In the genomic region with DNA sequence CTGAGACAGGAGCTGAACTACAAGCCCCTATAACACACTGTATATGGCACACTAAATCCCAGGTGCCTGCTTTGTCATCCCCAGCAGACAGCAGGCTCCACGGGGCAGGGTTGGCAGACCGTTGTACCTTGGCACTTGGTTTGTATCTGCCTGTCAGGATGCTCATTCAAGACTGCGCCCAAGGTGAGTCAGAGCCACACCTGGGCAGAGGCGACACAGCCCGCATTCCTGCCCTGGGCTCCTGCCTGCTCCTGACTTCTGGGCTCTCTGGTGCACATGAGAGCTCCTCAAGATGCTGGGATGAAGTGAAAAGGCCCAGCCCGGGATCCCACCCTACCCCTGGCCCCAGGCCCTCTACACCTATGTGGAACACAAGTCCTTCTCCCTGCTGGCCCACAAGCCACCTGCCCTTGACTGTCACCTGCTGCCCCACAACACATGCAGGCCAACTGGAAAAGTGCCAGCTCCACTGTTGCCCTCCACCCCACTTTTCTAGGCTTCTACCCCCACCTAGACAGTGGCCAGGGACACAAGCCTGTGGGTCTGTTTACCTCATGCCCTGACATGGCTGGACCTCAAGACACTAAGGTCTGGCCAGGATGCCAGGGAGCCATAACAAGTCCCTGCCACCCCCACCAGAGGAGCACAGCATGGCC, we compare ENCODE assay signal across 8 cellular contexts. TPM values are rescaled to one million over a fixed set of nuclear protein-coding genes. Genes with fewer than 3 reads are reported as not detected.
DNase-seq lines count a peak whose midpoint lies in the region; ATAC-seq and TF ChIP-seq lines count a peak whose summit lies in the region.

No MANE protein-coding gene starts in this region.

- H3K9me3 Mint-ChIP-seq in neural crest cell, result no peaks in the 10 kb centered on the region

- H3K4me1 Mint-ChIP-seq in neural crest cell, result peaks cover 59% of the 10 kb centered on the region

- peak overlapping the region in 8 of 10 experiments; percentile 12 to 64 (median 50); a peak in 10 of 20 replicates for H3K4me3 ChIP-seq in BLaER1 treated with 17β-estradiol and CSF1 and Interleukin-3, amounts not matched to agents 10 nM and 100 nM
- H3K4me3 ChIP-seq in MM.1S (ENCODE audit: low read length), result no peak overlapping the region
- H3K4me3 ChIP-seq in dorsolateral prefrontal cortex, result no peak overlapping the region
- H3K4me3 ChIP-seq in BE2C (ENCODE audit: low read depth, low read length), result no peak overlapping the region

- ATAC-seq in GM18511 (IDR thresholded peaks at IDR 0.05; ENCODE audit: unreplicated experiment), result no peak

- peaks cover 75 to 100% (median 99%) of the 10 kb centered on the region in 11 experiments for H4K20me1 ChIP-seq in BLaER1 treated with 17β-estradiol and CSF1 and Interleukin-3, amounts not matched to agents 10 nM and 100 nM
- H4K20me1 ChIP-seq in MM.1S (ENCODE audit: insufficient read depth, low read length), result peaks cover 19% of the 10 kb centered on the region

- no peaks in the 10 kb centered on the region for H3K27me3 Mint-ChIP-seq in neural crest cell (ENCODE audit: low read depth)

- H3K36me3 Mint-ChIP-seq in neural crest cell (ENCODE audit: low read depth), result no peaks in the 10 kb centered on the region

- TF ChIP-seq CTCF in MM.1S (IDR thresholded peaks at IDR 0.05; ENCODE audit: low read length) (no peak), dorsolateral prefrontal cortex (IDR thresholded peaks at IDR 0.05 in 54 of 56, conservative IDR thresholded peaks at IDR 0.05 in 2 of 56; ENCODE audit: low read depth in 1 of 56, partially characterized antibody in 56 of 56) (no peak), neural crest cell (conservative IDR thresholded peaks at IDR 0.05) (no peak), BE2C (IDR thresholded peaks at IDR 0.05; ENCODE audit: low read depth, low read length) (no peak)

- H3K4me2 ChIP-seq in BLaER1 treated with 17β-estradiol and CSF1 and Interleukin-3, amounts not matched to agents 10 nM and 100 nM, result peak overlapping the region; percentile 94 to 100 (median 99)
- H3K4me2 ChIP-seq in MM.1S (ENCODE audit: low read depth, low read length), result peak overlapping the region; percentile 57; the same call in 1 of the 2 replicates

- no peaks in the 10 kb centered on the region for H3K9me2 ChIP-seq in MM.1S (replicated peaks; ENCODE audit: insufficient read depth, low read length)

- no peak for DNase-seq in MM.1S
- no peak for DNase-seq in dorsolateral prefrontal cortex
- DNase-seq in neural crest cell (ENCODE audit: low read depth, low spot score), result no peak
- no peak for DNase-seq in BE2C
- no peak for DNase-seq in ACHN
- no peak for DNase-seq in pons (ENCODE audit: low spot score)

- peak overlapping the region; percentile 64 to 90 (median 75) for H3K9ac ChIP-seq in BLaER1 treated with 17β-estradiol and CSF1 and Interleukin-3, amounts not matched to agents 10 nM and 100 nM
- H3K9ac ChIP-seq in MM.1S (ENCODE audit: low read length), result no peak overlapping the region

- H3F3A ChIP-seq in MM.1S (ENCODE audit: insufficient read depth, low read length), result no peaks in the 10 kb centered on the region; the same call in 1 of the 2 replicates

- peaks cover under 1 to 12% (median 4%) of the 10 kb centered on the region in 11 experiments; a peak in 19 of 22 replicates for H3K36me3 ChIP-seq in BLaER1 treated with 17β-estradiol and CSF1 and Interleukin-3, amounts not matched to agents 10 nM and 100 nM
- H3K36me3 ChIP-seq in MM.1S (replicated peaks; ENCODE audit: insufficient read depth, low read length) (no peaks in the 10 kb centered on the region), BE2C (0 out of 2 replicates have a peak, but pooled peaks cover 2% of the 10 kb centered on the region)

- H3K27me3 ChIP-seq in BLaER1 treated with 17β-estradiol and CSF1 and Interleukin-3, amounts not matched to agents 10 nM and 100 nM, result no peaks in the 10 kb centered on the region
- H3K27me3 ChIP-seq in MM.1S (replicated peaks; ENCODE audit: insufficient read depth, low read length) (no peaks in the 10 kb centered on the region), dorsolateral prefrontal cortex (no peaks in the 10 kb centered on the region), BE2C (no peaks in the 10 kb centered on the region)

- peaks cover 97 to 100% (median 100%) of the 10 kb centered on the region in 10 experiments for H3K4me1 ChIP-seq in BLaER1 treated with 17β-estradiol and CSF1 and Interleukin-3, amounts not matched to agents 10 nM and 100 nM
- H3K4me1 ChIP-seq in MM.1S (ENCODE audit: low read length), result peaks cover 40% of the 10 kb centered on the region
- peaks cover 64% of the 10 kb centered on the region for H3K4me1 ChIP-seq in BE2C

- H3K79me2 ChIP-seq in MM.1S (ENCODE audit: low read length), result peaks cover 99% of the 10 kb centered on the region

- H3K27ac ChIP-seq in BLaER1 treated with 17β-estradiol and CSF1 and Interleukin-3, amounts not matched to agents 10 nM and 100 nM, result peak overlapping the region; percentile 25 to 99 (median 90); a peak in 21 of 22 replicates
- H3K27ac ChIP-seq in MM.1S (ENCODE audit: low read length) (peak overlapping the region; percentile 32; the same call in 1 of the 2 replicates), dorsolateral prefrontal cortex (peak overlapping the region in 51 of 59 donors; percentile 13 to 95 (median 83))

- no peak overlapping the region for H2AFZ ChIP-seq in MM.1S (ENCODE audit: low read length)

- in situ Hi-C loops in ACHN (cut with HindIII; ENCODE audit: low pct_ligation_motif_present, low pct_unique_long_range_greater_than_20kb, low sequenced_read_pairs), result no loop called here

- no peaks in the 10 kb centered on the region for H3K9me3 ChIP-seq in BLaER1 treated with 17β-estradiol and CSF1 and Interleukin-3, amounts not matched to agents 10 nM and 100 nM (replicated peaks in 1 of 11)
- H3K9me3 ChIP-seq in MM.1S (replicated peaks; ENCODE audit: insufficient read depth, low read length), result no peaks in the 10 kb centered on the region
- no peaks in the 10 kb centered on the region for H3K9me3 ChIP-seq in BE2C

- intact Hi-C loops in dorsolateral prefrontal cortex (cut with DNase I), result loop anchor here in 1 of 2 donors (10.0 kb wide), 1 partner anchor 200 kb away; no protein-coding TSS in a partner anchor

- peak overlapping the region; percentile 27 for H3K4me3 Mint-ChIP-seq in neural crest cell

- peak overlapping the region; percentile 83 for H3K27ac Mint-ChIP-seq in neural crest cell (ENCODE audit: unreplicated experiment)

RNA-seq across cellular contexts. Expression of a gene that starts 30.8 kb away (rescaled TPM):
- total RNA-seq in dorsolateral prefrontal cortex (100 to 1,000 TPM in 119 of 120 experiments, 10 to 100 TPM in 1; 87.5 to 250 (median 176) TPM), neural crest cell (94.4 and 97.4 TPM in 2 replicates)
- polyA plus RNA-seq in BE2C (2012; ENCODE audit: insufficient read depth, insufficient read length, low read depth), result 93.5 TPM

Comparison
In these comparisons a context has a peak if more than half of its experiments do, and no peak if none do; other contexts are left out.
1. H3K27ac ChIP-seq: peak in every context shown above with its lines; median percentile 90 in BLaER1 treated with 17β-estradiol and CSF1 and Interleukin-3, amounts not matched to agents 10 nM and 100 nM; 83 in dorsolateral prefrontal cortex; 32 in MM.1S.
2. H3K4me3 ChIP-seq: peak in BLaER1 treated with 17β-estradiol and CSF1 and Interleukin-3, amounts not matched to agents 10 nM and 100 nM (8 of 10); none in MM.1S (single experiment), dorsolateral prefrontal cortex (0 of 59) and BE2C (single experiment).